In genomic region chr16:71591917-71592316, GRCh38 we compare ENCODE assay signal across 8 cellular contexts. TPM values are rescaled to one million over a fixed set of nuclear protein-coding genes. Genes with fewer than 3 reads are reported as not detected.
"Had no signal": no experiment of that assay in that cellular context is flagged by ENCODE, and none has a peak within 500 bp of the region (broad histone marks: within the 10 kb centered on the region; RNA-seq: fewer than 3 reads in every experiment).

No MANE protein-coding gene starts in this region.

- ATAC-seq: K562 had no signal

- DNase-seq: IMR-90, KBM-7, KG1 had no signal

- FAIRE-seq: HTR-8/SVneo, K562 had no signal

- H3K27ac ChIP-seq: HL-60 had no signal

- H3K4me3 ChIP-seq: K562 had no signal

RNA-seq across cellular contexts. Expression of gene TAT, which starts 15.0 kb away (rescaled TPM):
- total RNA-seq: HT1080, IMR-90 had no signal
- polyA plus RNA-seq: IgD-negative memory B cell, IMR-90 had no signal

RNA-seq across cellular contexts. Expression of gene MARVELD3, which starts 34.1 kb away (rescaled TPM):
- total RNA-seq: IMR-90, K562 had no signal
- polyA plus RNA-seq: IgD-negative memory B cell, IMR-90 had no signal
